ENCODE assay signal across 16 cellular contexts in the genomic region with DNA sequence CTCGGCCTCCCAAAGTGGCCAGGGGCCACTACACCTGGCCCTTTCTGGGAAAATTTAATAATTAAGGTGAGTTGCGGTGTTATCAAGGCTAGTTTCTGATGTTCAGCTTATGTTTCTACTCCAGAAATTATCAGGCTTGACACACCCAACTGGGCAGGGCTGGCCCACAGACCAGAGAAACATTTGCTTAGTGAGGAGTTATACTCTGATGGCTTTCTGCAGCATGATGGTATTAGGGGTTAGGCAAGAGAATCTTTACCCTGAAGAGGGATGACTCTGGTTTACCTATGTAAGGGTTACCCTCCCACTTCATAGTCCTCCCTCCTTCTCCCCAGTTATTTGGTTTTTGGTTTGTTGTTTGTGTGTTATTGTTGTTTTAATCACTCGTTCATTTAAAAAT. TPM values are rescaled to one million over a fixed set of nuclear protein-coding genes. Genes with fewer than 3 reads are reported as not detected.
A peak's percentile ranks its signal among the peaks of the same experiment; 100 is the strongest.
DNase-seq lines count a peak whose midpoint lies in the region; ATAC-seq, FAIRE-seq and TF ChIP-seq lines count a peak whose summit lies in the region.
"Had no signal": no experiment of that assay in that cellular context is flagged by ENCODE, and none has a peak within 500 bp of the region (broad histone marks: within the 10 kb centered on the region; RNA-seq: fewer than 3 reads in every experiment).

No MANE protein-coding gene starts in this region.

- peaks cover 64% of the 10 kb centered on the region for H3K4me1 ChIP-seq in HepG2 (ENCODE audit: insufficient read depth, low read length)
- peaks cover 0 to 33% (median 7%) of the 10 kb centered on the region in 4 donors for H3K4me1 ChIP-seq in right lobe of liver
- H3K4me1 ChIP-seq in mucosa of descending colon (ENCODE audit: low read depth), result peaks cover 6% of the 10 kb centered on the region
- peaks cover 0 to 10% of the 10 kb centered on the region in 2 donors for H3K4me1 ChIP-seq in right atrium auricular region
- H3K4me1 ChIP-seq in left lung, result peaks cover 0 to 15% of the 10 kb centered on the region in 2 donors

- no peak overlapping the region for H2AFZ ChIP-seq in HepG2 (ENCODE audit: low read length)

- TF ChIP-seq POLR2A in HepG2 (IDR thresholded peaks at IDR 0.05; ENCODE audit: insufficient read depth in 1 of 2, low read depth in 2 of 2, low read length in 2 of 2), result no peak
- no peak for TF ChIP-seq POLR2A in right lobe of liver (IDR thresholded peaks at IDR 0.05)

- no peak for TF ChIP-seq CTCF in HepG2 (CRISPR knock-in tag; IDR thresholded peaks at IDR 0.05)
- no peak for TF ChIP-seq CTCF in right lobe of liver (IDR thresholded peaks at IDR 0.05)
- TF ChIP-seq CTCF in mucosa of descending colon (IDR thresholded peaks at IDR 0.05), result no peak
- TF ChIP-seq CTCF in right atrium auricular region (IDR thresholded peaks at IDR 0.05), result no peak
- no peak for TF ChIP-seq CTCF in left lung (IDR thresholded peaks at IDR 0.05)

- H3K27ac ChIP-seq in HepG2 (ENCODE audit: extremely low read length, insufficient read depth, low read length), result no peak overlapping the region
- no peak overlapping the region for H3K27ac ChIP-seq in right lobe of liver
- H3K27ac ChIP-seq in epithelial cell of prostate, result peak overlapping the region; percentile 23
- H3K27ac ChIP-seq in right atrium auricular region, result no peak overlapping the region
- no peak overlapping the region for H3K27ac ChIP-seq in left lung
- H3K27ac ChIP-seq: 22Rv1 had no signal

- H3K4me2 ChIP-seq in HepG2 (ENCODE audit: low read depth, low read length), result no peak overlapping the region

- in situ Hi-C loops in HepG2 (cut with HindIII; ENCODE audit: extremely low pct_ligation_motif_present, low pct_unique_long_range_greater_than_20kb), result no loop called here

- BruUV-seq in HepG2 (replicated peaks; lab: Mats Ljungman, UMichigan), result no TSS peak

- ATAC-seq in HepG2, result no peak
- no peak for ATAC-seq in right lobe of liver
- peak; percentile 29 for ATAC-seq in mucosa of descending colon
- ATAC-seq in left lung, result no peak
- no peak for ATAC-seq in left ventricle myocardium superior

- no peaks in the 10 kb centered on the region for H3K79me2 ChIP-seq in HepG2 (ENCODE audit: insufficient read depth, low read length)

- H3K4me3 ChIP-seq in HepG2 (replicated peaks in 1 of 3; ENCODE audit: insufficient read depth in 1 of 3, low read depth in 2 of 3, low read length in 3 of 3), result no peak overlapping the region
- H3K4me3 ChIP-seq in right lobe of liver, result no peak overlapping the region
- no peak overlapping the region for H3K4me3 ChIP-seq in mucosa of descending colon
- no peak overlapping the region for H3K4me3 ChIP-seq in right atrium auricular region
- no peak overlapping the region for H3K4me3 ChIP-seq in left lung

- FAIRE-seq in HepG2 (lab: Jason Lieb, UNC), result no peak
- FAIRE-seq: G401.6 had no signal

- intact Hi-C loops in HepG2 (cut with micrococcal nuclease; ENCODE audit: unreplicated experiment) (no loop called here), right lobe of liver (cut with DNase I) (no loop called here), mucosa of descending colon (cut with DNase I, micrococcal nuclease) (no loop called here), left lung (cut with DNase I) (no loop called here), left ventricle myocardium superior (cut with micrococcal nuclease) (no loop called here)

- no peak for TF ChIP-seq EP300 in HepG2 (IDR thresholded peaks at IDR 0.05; ENCODE audit: low read depth in 2 of 2, low read length in 2 of 2)
- TF ChIP-seq EP300 in HepG2 (CRISPR knock-in tag; IDR thresholded peaks at IDR 0.05; ENCODE audit: borderline replicate concordance), result no peak

- H4K20me1 ChIP-seq in HepG2 (ENCODE audit: insufficient read depth, low read length), result no peaks in the 10 kb centered on the region

- 95% methylated on average over 3 of the region's 3 CpGs for WGBS in HepG2 (ENCODE audit: low lambda C conversion rate)
- WGBS in right lobe of liver (ENCODE audit: insufficient coverage, low coverage, low lambda C conversion rate, missing lambda C conversion rate), result 81% methylated on average over 3 of the region's 3 CpGs

- no peaks in the 10 kb centered on the region for H3K36me3 ChIP-seq in HepG2 (replicated peaks in 1 of 2; ENCODE audit: control insufficient read depth in 1 of 2, insufficient read depth in 2 of 2, low read length in 2 of 2)
- H3K36me3 ChIP-seq in right lobe of liver, result no peaks in the 10 kb centered on the region
- H3K36me3 ChIP-seq in mucosa of descending colon (ENCODE audit: low read depth), result no peaks in the 10 kb centered on the region
- H3K36me3 ChIP-seq in right atrium auricular region, result no peaks in the 10 kb centered on the region
- H3K36me3 ChIP-seq in left lung, result no peaks in the 10 kb centered on the region

- H3K9me3 ChIP-seq in HepG2 (ENCODE audit: low read length), result no peaks in the 10 kb centered on the region
- H3K9me3 ChIP-seq in right lobe of liver, result no peaks in the 10 kb centered on the region
- no peaks in the 10 kb centered on the region for H3K9me3 ChIP-seq in mucosa of descending colon
- H3K9me3 ChIP-seq in right atrium auricular region, result no peaks in the 10 kb centered on the region
- no peaks in the 10 kb centered on the region for H3K9me3 ChIP-seq in left lung

- POLR2A ChIA-PET in HepG2 (lab: Yijun Ruan, JAX), result interaction anchor here (1.0 to 6.9 kb wide), 4 partner anchors 14 to 33 kb away, joined by 3 to 178 read pairs (median 80); a partner anchor contains a TSS

- no peak for TF ChIP-seq RAD21 in HepG2 (CRISPR knock-in tag; IDR thresholded peaks at IDR 0.05)

- H3K27me3 ChIP-seq in HepG2 (ENCODE audit: control insufficient read depth in 1 of 2, insufficient read depth in 2 of 2, low read length in 2 of 2) (no peaks in the 10 kb centered on the region), right lobe of liver (no peaks in the 10 kb centered on the region), right atrium auricular region (no peaks in the 10 kb centered on the region), left lung (no peaks in the 10 kb centered on the region)

- DNase-seq in HepG2 (ENCODE audit: low spot score) (no peak), right lobe of liver (no peak), epithelial cell of prostate (ENCODE audit: low read depth, low spot score) (no peak), mucosa of descending colon (peak in 2 of 3 donors; percentile 62 to 68), right atrium auricular region (ENCODE audit: low spot score) (no peak), left lung (no peak), left ventricle myocardium superior (no peak)
- DNase-seq in stimulated activated CD4-positive, alpha-beta T cell treated with anti-CD3 and anti-CD28 coated beads, Interleukin-2, amount 100 ng/mL, for 24 hours, result no peak
- DNase-seq: DMS 273 treated with DMSO at 0.1 percent for 48 hours, H7, NCI-H1105, NCI-H2081 treated with DMSO at 0.1 percent for 48 hours, NCI-H774, SHP77 treated with DMSO at 0.1 percent for 48 hours had no signal

- H3K9ac ChIP-seq in HepG2 (ENCODE audit: insufficient read depth, low read depth, low read length), result no peak overlapping the region

- CTCF ChIA-PET in HepG2 (lab: Yijun Ruan, JAX; ENCODE audit: low intra/inter-chr PET ratio, low total read pairs), result no interaction called here

TF ChIP-seq in HepG2, 621 proteins besides CTCF, POLR2A, EP300 and RAD21 (continues in another document):
- TF ChIP-seq EHMT2 (IDR thresholded peaks at IDR 0.05; ENCODE audit: borderline replicate concordance, low read depth, low read length), result no peak

RNA-seq across cellular contexts. Expression of a gene that starts 24.5 kb away (rescaled TPM):
- 560 and 761 TPM in 2 replicates for total RNA-seq in HepG2 (2016; rRNA removed; fragmentation: Illumina TruSeq; extraction: Trizol)
- total RNA-seq in HepG2 (2016; cell fraction: cytosol; rRNA removed; fragmentation: Illumina TruSeq; extraction: Trizol; ENCODE audit: low read depth), result 152 and 185 TPM in 2 replicates
- 547 and 739 TPM in 2 replicates for total RNA-seq in HepG2 (2016; cell fraction: insoluble cytoplasmic fraction; rRNA removed; fragmentation: Illumina TruSeq; extraction: Trizol)
- 193 and 217 TPM in 2 replicates for total RNA-seq in HepG2 (2016; cell fraction: membrane; rRNA removed; fragmentation: Illumina TruSeq; extraction: Trizol)
- 529 and 592 TPM in 2 replicates for total RNA-seq in HepG2 (2016; cell fraction: nucleus; rRNA removed; fragmentation: Illumina TruSeq; extraction: Trizol)
- 251 and 312 TPM in 2 replicates for polyA plus RNA-seq in HepG2 (2011; rRNA removed)
- 136 and 176 TPM in 2 replicates for polyA plus RNA-seq in HepG2 (2011; cell fraction: cytosol; rRNA removed)
- polyA plus RNA-seq in HepG2 (2011; cell fraction: nucleus; rRNA removed), result 261 and 311 TPM in 2 replicates
- polyA plus RNA-seq in HepG2 (2012), result 201 and 210 TPM in 2 replicates
- 18.3 and 18.5 TPM in 2 replicates for polyA plus RNA-seq in HepG2 (2016; cell fraction: cytosol; fragmentation: Illumina TruSeq; extraction: Trizol; ENCODE audit: low read depth)
- 345 and 361 TPM in 2 replicates for polyA plus RNA-seq in HepG2 (2016; cell fraction: insoluble cytoplasmic fraction; fragmentation: Illumina TruSeq; extraction: Trizol; ENCODE audit: low read depth)
- polyA plus RNA-seq in HepG2 (2016; cell fraction: membrane; fragmentation: Illumina TruSeq; extraction: Trizol; ENCODE audit: low read depth), result 42.8 and 42.9 TPM in 2 replicates
- 433 and 489 TPM in 2 replicates for polyA plus RNA-seq in HepG2 (2016; cell fraction: nucleus; fragmentation: Illumina TruSeq; extraction: Trizol; ENCODE audit: insufficient read depth, low read depth)
- polyA minus RNA-seq in HepG2 (2011; rRNA and poly(A)+ RNA removed; ENCODE audit: low replicate concordance), result 372 and 1,089 TPM in 2 replicates
- 426 and 459 TPM in 2 replicates for polyA minus RNA-seq in HepG2 (2011; cell fraction: cytosol; rRNA and poly(A)+ RNA removed)
- polyA minus RNA-seq in HepG2 (2011; cell fraction: nucleus; rRNA and poly(A)+ RNA removed), result 772 and 919 TPM in 2 replicates
- 100 to 1,000 TPM in 5 of 6 experiments, 10 to 100 TPM in 1; 77.2 to 167 (median 119) TPM for total RNA-seq in right lobe of liver
- 100 to 1,000 TPM; 124 to 160 (median 140) TPM for total RNA-seq in mucosa of descending colon
- total RNA-seq in right atrium auricular region, result 100 to 1,000 TPM; 130 to 145 TPM
- 100 to 1,000 TPM; 160 to 165 TPM for total RNA-seq in left lung
- total RNA-seq in left ventricle myocardium superior, result 159 TPM

Comparison
In these comparisons a context has a peak if more than half of its experiments do, and no peak if none do; other contexts are left out.
1. DNase-seq: peak in mucosa of descending colon (2 of 3); none in HepG2 (single experiment), right lobe of liver (0 of 3), epithelial cell of prostate (single experiment), right atrium auricular region (single experiment), left lung (0 of 2), stimulated activated CD4-positive, alpha-beta T cell treated with anti-CD3 and anti-CD28 coated beads, Interleukin-2, amount 100 ng/mL, for 24 hours (0 of 2) and left ventricle myocardium superior (single experiment).